30 cellular contexts compared by ENCODE assay signal in genomic region chr9:69351227-69351626, GRCh38. TPM values are rescaled to one million over a fixed set of nuclear protein-coding genes. Genes with fewer than 3 reads are reported as not detected.
"Had no signal": no experiment of that assay in that cellular context is flagged by ENCODE, and none has a peak within 500 bp of the region (broad histone marks: within the 10 kb centered on the region; RNA-seq: fewer than 3 reads in every experiment).

No MANE protein-coding gene starts in this region.

- H3K27me3 Mint-ChIP-seq: dendritic cell treated with granulocyte-macrophage colony-stimulating factor and Interleukin-4, amounts not matched to agents 40 ng/mL and 50 ng/mL, for 4 days had no signal

- H3K27ac Mint-ChIP-seq: dendritic cell treated with granulocyte-macrophage colony-stimulating factor and Interleukin-4, amounts not matched to agents 40 ng/mL and 50 ng/mL, for 4 days; effector memory CD8-positive, alpha-beta T cell; endodermal cell had no signal

- H3K4me1 ChIP-seq: colonic mucosa had no signal

- H3K4me3 Mint-ChIP-seq: dendritic cell treated with granulocyte-macrophage colony-stimulating factor and Interleukin-4, amounts not matched to agents 40 ng/mL and 50 ng/mL, for 4 days; effector memory CD8-positive, alpha-beta T cell; endodermal cell had no signal

- ATAC-seq: effector memory CD8-positive, alpha-beta T cell; esophagus mucosa; foreskin keratinocyte; gastrocnemius medialis; gastroesophageal sphincter; heart left ventricle; heart right ventricle had no signal

- H3K9me3 ChIP-seq: colonic mucosa, esophagus muscularis mucosa, esophagus squamous epithelium, gastrocnemius medialis, gastroesophageal sphincter, heart right ventricle had no signal

- H3K9me3 Mint-ChIP-seq: dendritic cell treated with granulocyte-macrophage colony-stimulating factor and Interleukin-4, amounts not matched to agents 40 ng/mL and 50 ng/mL, for 4 days; effector memory CD8-positive, alpha-beta T cell had no signal

- FAIRE-seq: colon, endothelial cell of umbilical vein, frontal cortex had no signal

- DNase-seq: colonic mucosa; cortex of kidney; dermis blood vessel endothelial cell; dorsolateral prefrontal cortex; effector CD4-positive, alpha-beta T cell; effector CD8-positive, alpha-beta T cell; effector memory CD4-positive, alpha-beta T cell; effector memory CD8-positive, alpha-beta T cell; endodermal cell; erythroblast; esophagus squamous epithelium; foreskin fibroblast; foreskin keratinocyte; foreskin melanocyte; gastrocnemius medialis; glutamatergic neuron; head of caudate nucleus; heart left ventricle; heart right ventricle had no signal

- H3K4me3 ChIP-seq: colonic mucosa, coronary artery, dorsolateral prefrontal cortex, esophagus muscularis mucosa, esophagus squamous epithelium, gastrocnemius medialis, gastroesophageal sphincter, heart left ventricle, heart right ventricle had no signal

- H3K27ac ChIP-seq: colonic mucosa, coronary artery, dorsolateral prefrontal cortex, epithelial cell of prostate, esophagus muscularis mucosa, esophagus squamous epithelium, foreskin keratinocyte, heart left ventricle, heart right ventricle had no signal

- H3K36me3 ChIP-seq: colonic mucosa, esophagus muscularis mucosa, esophagus squamous epithelium, gastrocnemius medialis, gastroesophageal sphincter, heart right ventricle had no signal

- H3K27me3 ChIP-seq: colonic mucosa, dorsolateral prefrontal cortex, esophagus muscularis mucosa, esophagus squamous epithelium, foreskin keratinocyte, gastrocnemius medialis, gastroesophageal sphincter, heart left ventricle, heart right ventricle had no signal

RNA-seq across cellular contexts. Expression of gene ENTREP1, which starts 26.2 kb away (rescaled TPM):
- total RNA-seq: fibroblast of lung, fibroblast of villous mesenchyme had no signal
